ENCODE assay signal across 9 cellular contexts in the genomic region with DNA sequence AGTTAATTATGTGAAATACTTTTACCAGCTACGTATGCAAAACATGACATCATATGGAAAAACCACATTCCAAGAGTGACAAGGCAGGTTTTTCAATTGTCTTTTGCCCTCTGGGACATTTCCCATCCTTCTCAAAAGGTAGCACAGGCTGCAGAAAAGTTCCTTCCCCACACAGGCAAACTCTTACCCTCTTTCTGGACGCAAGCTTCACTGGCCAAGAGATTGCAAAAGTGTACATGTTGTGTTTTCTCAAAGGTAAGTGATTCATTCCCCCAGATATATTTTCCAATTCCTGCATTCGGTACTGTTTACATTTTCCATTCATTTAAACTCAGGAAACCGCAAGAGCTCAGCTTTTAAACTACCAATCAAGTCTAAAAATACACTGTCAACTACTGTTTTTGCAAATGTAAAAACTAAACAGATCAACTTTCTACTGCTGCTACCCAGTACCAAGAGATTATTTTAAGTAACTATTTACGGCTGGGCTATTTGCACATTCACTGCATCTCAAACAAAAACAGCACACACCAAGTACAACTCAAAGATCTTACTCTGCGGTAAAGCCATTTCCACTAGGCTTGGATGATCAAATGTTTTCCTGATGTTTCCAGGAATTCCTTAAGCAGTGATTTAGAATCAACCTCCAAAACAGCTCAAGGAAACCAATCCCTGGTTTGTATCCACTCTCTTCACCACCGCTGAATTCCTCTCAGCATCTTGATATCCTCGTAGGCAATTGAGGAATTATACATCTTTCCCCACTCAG.
A peak's percentile ranks its signal among the peaks of the same experiment; 100 is the strongest.
DNase-seq lines count a peak whose midpoint lies in the region; ATAC-seq and TF ChIP-seq lines count a peak whose summit lies in the region.
"Had no signal": no experiment of that assay in that cellular context is flagged by ENCODE, and none has a peak within 500 bp of the region (broad histone marks: within the 10 kb centered on the region; RNA-seq: fewer than 3 reads in every experiment).

No MANE protein-coding gene starts in this region.

- H3K36me3 ChIP-seq in ovary: no peaks in the 10 kb centered on the region

- H3K27ac ChIP-seq in ovary: no peak overlapping the region

- peak; percentile 54 for DNase-seq in EH (ENCODE audit: low read depth)
- DNase-seq in M059J (ENCODE audit: low read depth): peak; percentile 69
- DNase-seq in fibroblast of pulmonary artery (ENCODE audit: low read depth): peak; percentile 60
- no peak for DNase-seq in ovary
- no peak for DNase-seq in activated CD8-positive, alpha-beta memory T cell treated with anti-CD3 and anti-CD28 coated beads, Interleukin-2, amount 50 U/mL, for 48 hours
- no peak for DNase-seq in NCI-H2107 (lab: John Stamatoyannopoulos, UW)
- DNase-seq: body of pancreas had no signal

- no peak for TF ChIP-seq POLR2A in ovary (IDR thresholded peaks at IDR 0.05)

- WGBS in ovary, 3 donors: 13 to 22% (median 21%) methylated on average over 8 of the region's 8 CpGs

- no peaks in the 10 kb centered on the region for H3K9me3 ChIP-seq in ovary
- H3K9me3 ChIP-seq: body of pancreas had no signal

- TF ChIP-seq CTCF in fibroblast of pulmonary artery (IDR thresholded peaks at IDR 0.05; ENCODE audit: low read length, missing control alignments) (no peak), ovary (IDR thresholded peaks at IDR 0.05) (no peak)

- H3K27me3 ChIP-seq in ovary: no peaks in the 10 kb centered on the region
- H3K27me3 ChIP-seq: body of pancreas had no signal

- intact Hi-C loops in ovary (cut with DNase I): no loop called here

- H3K4me1 ChIP-seq in ovary (ENCODE audit: insufficient read depth): no peaks in the 10 kb centered on the region
- H3K4me1 ChIP-seq: body of pancreas had no signal

- H3K4me3 ChIP-seq in fibroblast of pulmonary artery (replicated peaks; ENCODE audit: low read depth, low read length): peak overlapping the region; percentile 17
- peak overlapping the region; percentile 35 for H3K4me3 ChIP-seq in ovary
- H3K4me3 ChIP-seq: body of pancreas had no signal

- no peak for TF ChIP-seq EP300 in ovary (IDR thresholded peaks at IDR 0.05)

- ATAC-seq in HG02623 (IDR thresholded peaks at IDR 0.05; ENCODE audit: unreplicated experiment) (no peak), GM18517 (IDR thresholded peaks at IDR 0.05; ENCODE audit: unreplicated experiment) (no peak)

Comparison
In these comparisons a context has a peak if more than half of its experiments do, and no peak if none do; other contexts are left out.
1. DNase-seq: peak in EH (single experiment), M059J (single experiment) and fibroblast of pulmonary artery (single experiment); none in ovary (0 of 5), activated CD8-positive, alpha-beta memory T cell treated with anti-CD3 and anti-CD28 coated beads, Interleukin-2, amount 50 U/mL, for 48 hours (single experiment) and NCI-H2107 (single experiment).